10 cellular contexts compared by ENCODE assay signal in genomic region chr2:144099746-144100438, GRCh38.
A peak's percentile ranks its signal among the peaks of the same experiment; 100 is the strongest.
DNase-seq lines count a peak whose midpoint lies in the region; ATAC-seq and TF ChIP-seq lines count a peak whose summit lies in the region.
"Had no signal": no experiment of that assay in that cellular context is flagged by ENCODE, and none has a peak within 500 bp of the region (broad histone marks: within the 10 kb centered on the region; RNA-seq: fewer than 3 reads in every experiment).

No MANE protein-coding gene starts in this region.

- no peaks in the 10 kb centered on the region for H3K9me3 ChIP-seq in vagina

- H3K36me3 ChIP-seq in vagina = no peaks in the 10 kb centered on the region

- H3K27ac ChIP-seq in vagina = no peak overlapping the region
- H3K27ac ChIP-seq: 22Rv1 had no signal

- DNase-seq in DMS79 treated with DMSO at 0.1 percent for 48 hours (lab: John Stamatoyannopoulos, UW) (peak; percentile 52), DMS79 (lab: John Stamatoyannopoulos, UW) (no peak), LHCN-M2 (ENCODE audit: low read depth) (peak; percentile 88), dedifferentiated amniotic fluid mesenchymal stem cell (ENCODE audit: extremely low spot score) (peak; percentile 68), putamen (ENCODE audit: low spot score) (peak; percentile 4), AG20443 (ENCODE audit: low spot score) (no peak), vagina (ENCODE audit: extremely low spot score in 2 of 2) (no peak)
- DNase-seq: NCI-H1105 treated with DMSO at 0.1 percent for 48 hours had no signal

- no peak overlapping the region for H3K4me3 ChIP-seq in vagina

- ATAC-seq in HG03521 (IDR thresholded peaks at IDR 0.05; ENCODE audit: unreplicated experiment) = no peak

- no peak for TF ChIP-seq POLR2A in vagina (IDR thresholded peaks at IDR 0.05)

- TF ChIP-seq CTCF in vagina (IDR thresholded peaks at IDR 0.05) = no peak

- peaks cover 5% of the 10 kb centered on the region for H3K4me1 ChIP-seq in vagina

- H3K27me3 ChIP-seq in vagina = no peaks in the 10 kb centered on the region

- intact Hi-C loops in vagina (cut with DNase I) = no loop called here

Comparison
In these comparisons a context has a peak if more than half of its experiments do, and no peak if none do; other contexts are left out.
1. DNase-seq: peak in DMS79 treated with DMSO at 0.1 percent for 48 hours (single experiment), LHCN-M2 (single experiment), dedifferentiated amniotic fluid mesenchymal stem cell (single experiment) and putamen (single experiment); none in DMS79 (single experiment), AG20443 (single experiment) and vagina (0 of 2).